8 cellular contexts compared by ENCODE assay signal in the genomic region with DNA sequence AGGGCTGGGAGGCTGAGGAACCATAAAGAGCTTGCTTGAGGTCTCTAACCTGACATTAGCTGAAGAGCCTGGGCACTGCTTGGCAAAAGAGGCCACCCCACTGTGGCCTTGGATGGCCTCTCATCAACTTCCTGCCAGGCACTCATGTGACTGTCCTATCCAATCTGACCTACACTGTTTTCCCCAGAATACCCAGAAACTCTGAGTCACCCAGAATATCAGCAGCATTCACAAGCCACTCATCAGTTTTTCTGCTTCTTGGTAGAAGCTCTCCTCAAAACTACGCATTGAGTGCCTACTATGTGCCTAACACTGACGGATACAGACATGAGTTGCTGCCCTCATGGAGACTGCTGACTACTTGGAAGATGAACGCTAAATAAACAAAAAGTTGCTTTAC. TPM values are rescaled to one million over a fixed set of nuclear protein-coding genes. Genes with fewer than 3 reads are reported as not detected.
A peak's percentile ranks its signal among the peaks of the same experiment; 100 is the strongest.
DNase-seq lines count a peak whose midpoint lies in the region; ATAC-seq and TF ChIP-seq lines count a peak whose summit lies in the region.

No MANE protein-coding gene starts in this region.

- peak; percentile 76 for DNase-seq in AG10803 (ENCODE audit: low read depth)
- DNase-seq in KG1 (lab: John Stamatoyannopoulos, UW), result peak; percentile 23
- peak; percentile 25 to 87 for DNase-seq in ascending aorta (ENCODE audit: low spot score in 2 of 2)
- DNase-seq in kidney glomerular epithelial cell (lab: John Stamatoyannopoulos, UW), result peak; percentile 32
- peak; percentile 38 for DNase-seq in thoracic aorta (ENCODE audit: low spot score)
- DNase-seq in retina, result no peak

- intact Hi-C loops in ascending aorta (cut with DNase I), result no loop called here

- no peak overlapping the region for H3K4me3 ChIP-seq in AG10803 (ENCODE audit: low read length)
- H3K4me3 ChIP-seq in ascending aorta, result peak overlapping the region in 1 of 2 donors; percentile 6
- H3K4me3 ChIP-seq in thoracic aorta, result peak overlapping the region; percentile 21

- H3K27ac ChIP-seq in ascending aorta, result peak overlapping the region in 1 of 2 donors; percentile 54
- peak overlapping the region; percentile 53 to 59 for H3K27ac ChIP-seq in thoracic aorta

- H3K27me3 ChIP-seq in ascending aorta (no peaks in the 10 kb centered on the region), thoracic aorta (replicated peaks; ENCODE audit: insufficient read depth) (no peaks in the 10 kb centered on the region)

- TF ChIP-seq CTCF in AG10803 (conservative IDR thresholded peaks at IDR 0.05; ENCODE audit: low read length) (no peak), ascending aorta (IDR thresholded peaks at IDR 0.05) (no peak), thoracic aorta (IDR thresholded peaks at IDR 0.05) (no peak)

- no peaks in the 10 kb centered on the region for H3K36me3 ChIP-seq in ascending aorta
- H3K36me3 ChIP-seq in thoracic aorta, result no peaks in the 10 kb centered on the region

- H3K4me1 ChIP-seq in ascending aorta (peaks cover 0 to 23% of the 10 kb centered on the region in 2 donors), thoracic aorta (ENCODE audit: control insufficient read depth in 1 of 2, low read depth in 2 of 2) (peaks cover 20 to 32% of the 10 kb centered on the region in 2 donors)

- H3K9me3 ChIP-seq in ascending aorta (no peaks in the 10 kb centered on the region), thoracic aorta (no peaks in the 10 kb centered on the region)

- ATAC-seq in thoracic aorta (ENCODE audit: insufficient number of reproducible peaks, low FRiP score, low read depth) (peak; percentile 53), GM19324 (IDR thresholded peaks at IDR 0.05; ENCODE audit: low FRiP score, unreplicated experiment) (no peak), HG02840 (IDR thresholded peaks at IDR 0.05; ENCODE audit: low FRiP score, unreplicated experiment) (no peak)

RNA-seq across cellular contexts. Expression of a gene that starts 4.1 kb away (rescaled TPM):
- total RNA-seq in ascending aorta (25.9 TPM), thoracic aorta (100 to 1,000 TPM; 105 to 114 TPM)

RNA-seq across cellular contexts. Expression of a gene that starts 48.5 kb away (rescaled TPM):
- total RNA-seq in ascending aorta (not detected), thoracic aorta (not detected)
